In the genomic region with DNA sequence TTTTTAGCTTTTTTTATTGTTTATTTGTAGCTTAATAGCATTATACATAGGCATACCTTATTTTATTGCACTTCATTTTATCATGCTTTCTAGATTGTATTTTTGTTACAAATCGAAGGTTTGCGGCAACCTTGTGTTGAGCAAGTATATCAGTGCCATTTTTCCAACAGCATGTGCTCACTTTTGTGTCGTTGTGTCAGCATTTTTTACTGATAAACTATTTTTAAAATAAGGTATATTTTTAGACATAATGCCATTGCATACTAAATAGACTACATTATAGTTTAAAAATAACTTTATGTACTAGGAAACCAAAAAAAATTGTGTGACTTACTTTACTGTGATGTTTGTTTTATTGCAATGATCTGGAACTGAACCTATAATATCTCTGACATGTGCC, we compare ENCODE assay signal across 23 cellular contexts. TPM values are rescaled to one million over a fixed set of nuclear protein-coding genes. Genes with fewer than 3 reads are reported as not detected.
DNase-seq lines count a peak whose midpoint lies in the region; ATAC-seq, FAIRE-seq and TF ChIP-seq lines count a peak whose summit lies in the region.
"Had no signal": no experiment of that assay in that cellular context is flagged by ENCODE, and none has a peak within 500 bp of the region (broad histone marks: within the 10 kb centered on the region; RNA-seq: fewer than 3 reads in every experiment).

No MANE protein-coding gene starts in this region.

- no peak overlapping the region for H4K5ac ChIP-seq in IMR-90 (ENCODE audit: low read depth, low read length)

- no peak overlapping the region for H4K8ac ChIP-seq in IMR-90 (ENCODE audit: low read depth in 2 of 2, low read length in 2 of 2)

- H3K79me1 ChIP-seq in IMR-90 (ENCODE audit: low read depth in 1 of 2, low read length in 2 of 2) = no peaks in the 10 kb centered on the region

- H4K91ac ChIP-seq in IMR-90 (ENCODE audit: insufficient read depth, low read depth, low read length) = no peak overlapping the region

- no peaks in the 10 kb centered on the region; the same call in 2 of the 3 replicates for H3K4me1 ChIP-seq in A549
- H3K4me1 ChIP-seq in IMR-90 (ENCODE audit: control insufficient read depth, insufficient read depth, low read length) = no peaks in the 10 kb centered on the region
- peaks cover under 1 to 4% of the 10 kb centered on the region in 2 experiments; a peak in 2 of 5 replicates for H3K4me1 ChIP-seq in K562 (replicated peaks in 1 of 2; ENCODE audit: control insufficient read depth in 2 of 2, insufficient read depth in 2 of 2, low read length in 2 of 2)
- H3K4me1 ChIP-seq: BE2C had no signal

- TF ChIP-seq CTCF in A549 (IDR thresholded peaks at IDR 0.05) (no peak), IMR-90 (conservative IDR thresholded peaks at IDR 0.05; ENCODE audit: low read depth, low read length) (no peak), K562 (IDR thresholded peaks at IDR 0.05 in 2 of 3, conservative IDR thresholded peaks at IDR 0.05 in 1 of 3; ENCODE audit: insufficient read depth in 2 of 3, low read depth in 1 of 3, low read length in 3 of 3) (no peak), GM13977 (IDR thresholded peaks at IDR 0.05; ENCODE audit: extremely low read depth, insufficient read depth, missing control alignments) (no peak)

- no peak for ATAC-seq in A549
- no peak for ATAC-seq in IMR-90 (ENCODE audit: low read depth)
- no peak for ATAC-seq in K562

- FAIRE-seq in A549 (lab: Jason Lieb, UNC) (no peak), K562 (lab: Jason Lieb, UNC) (no peak)
- FAIRE-seq: G401.6, GM12891, GM18507 had no signal

- H3K18ac ChIP-seq in IMR-90 (ENCODE audit: low read depth, low read length) = no peak overlapping the region

- no peak overlapping the region for H2AK9ac ChIP-seq in IMR-90 (replicated peaks; ENCODE audit: low read depth, low read length, poor library complexity)

- H3K4me2 ChIP-seq in A549 (no peak overlapping the region), IMR-90 (ENCODE audit: low read depth, low read length) (no peak overlapping the region), K562 (ENCODE audit: insufficient read depth, low read length) (no peak overlapping the region)
- H3K4me2 ChIP-seq: BLaER1 had no signal

- no peak overlapping the region for H3K23ac ChIP-seq in IMR-90 (ENCODE audit: low read depth, low read length)

- H3K56ac ChIP-seq in IMR-90 (ENCODE audit: extremely low read depth, insufficient read depth, low read length) = no peak overlapping the region

- H2BK5ac ChIP-seq in IMR-90 (ENCODE audit: low read depth, low read length, poor library complexity, severe bottlenecking) = no peak overlapping the region

- no peaks in the 10 kb centered on the region for H4K20me1 ChIP-seq in IMR-90 (ENCODE audit: insufficient read depth, low read length)
- no peaks in the 10 kb centered on the region for H4K20me1 ChIP-seq in K562 (replicated peaks; ENCODE audit: control insufficient read depth, insufficient read depth, low read length)
- H4K20me1 ChIP-seq: BLaER1 had no signal

- CTCF ChIA-PET in A549 (lab: Yijun Ruan, JAX) = interaction anchor here (0.6 kb wide), 1 partner anchor 53 kb away, joined by 3 read pairs; no protein-coding TSS in a partner anchor
- CTCF ChIA-PET in IMR-90 (lab: Yijun Ruan, JAX) = no interaction called here
- CTCF ChIA-PET in K562 (lab: Yijun Ruan, JAX; ENCODE audit: low intra/inter-chr PET ratio) = no interaction called here

- dilution Hi-C loops in IMR-90 (cut with HindIII; ENCODE audit: low sequenced_read_pairs, unreplicated experiment) = no loop called here

- H3K79me2 ChIP-seq in K562 (ENCODE audit: control insufficient read depth, insufficient read depth, low read length) = no peaks in the 10 kb centered on the region

- H3K4me3 ChIP-seq in A549 (no peak overlapping the region), IMR-90 (ENCODE audit: insufficient read depth, low read depth, low read length) (no peak overlapping the region), K562 (no peak overlapping the region)
- H3K4me3 ChIP-seq: BLaER1 had no signal

- TF ChIP-seq POLR2A in A549 (IDR thresholded peaks at IDR 0.05; ENCODE audit: low read length) (no peak), IMR-90 (IDR thresholded peaks at IDR 0.05; ENCODE audit: low read depth, low read length) (no peak), K562 (conservative IDR thresholded peaks at IDR 0.05) (no peak)

- H3K27ac ChIP-seq in A549 = no peak overlapping the region
- no peak overlapping the region for H3K27ac ChIP-seq in IMR-90 (ENCODE audit: insufficient read depth, low read length)
- no peak overlapping the region for H3K27ac ChIP-seq in K562 (ENCODE audit: extremely low read depth, low read depth, low read length)
- H3K27ac ChIP-seq: 22Rv1, BLaER1 had no signal

- H3K9ac ChIP-seq in IMR-90 (ENCODE audit: low read depth, low read length) = no peak overlapping the region
- no peak overlapping the region for H3K9ac ChIP-seq in K562 (ENCODE audit: insufficient read depth in 1 of 2, low read depth in 2 of 2, low read length in 2 of 2)
- H3K9ac ChIP-seq: BLaER1 had no signal

- no peak for TF ChIP-seq EP300 in A549 (IDR thresholded peaks at IDR 0.05)
- TF ChIP-seq EP300 in K562 (IDR thresholded peaks at IDR 0.05; ENCODE audit: low read length) = no peak

- H2BK20ac ChIP-seq in IMR-90 (ENCODE audit: low read depth, low read length) = no peak overlapping the region

- no peak overlapping the region for H3K14ac ChIP-seq in IMR-90 (replicated peaks; ENCODE audit: low read depth, low read length)

- 65% methylated on average over 3 of the region's 3 CpGs for WGBS in A549 (ENCODE audit: missing lambda C conversion rate)
- WGBS in IMR-90 (ENCODE audit: extremely low coverage in 2 of 2, insufficient read length in 1 of 2), 2 experiments = no CpG with 5 or more reads among the region's 3 CpGs
- WGBS in K562 (ENCODE audit: insufficient coverage, low coverage, missing lambda C conversion rate) = 69% methylated on average over 3 of the region's 3 CpGs

- no peaks in the 10 kb centered on the region for H3K9me1 ChIP-seq in IMR-90 (ENCODE audit: insufficient read depth, low read length)
- no peaks in the 10 kb centered on the region for H3K9me1 ChIP-seq in K562 (ENCODE audit: control insufficient read depth, insufficient read depth, low read length)

- H3K36me3 ChIP-seq in IMR-90 (ENCODE audit: control insufficient read depth, insufficient read depth, low read length) (no peaks in the 10 kb centered on the region), K562 (ENCODE audit: control insufficient read depth, insufficient read depth, low read length) (no peaks in the 10 kb centered on the region)
- H3K36me3 ChIP-seq: BE2C had no signal

- no peak overlapping the region for H2BK15ac ChIP-seq in IMR-90 (ENCODE audit: low read depth, low read length)

- H2AFZ ChIP-seq in IMR-90 (replicated peaks; ENCODE audit: low read length, poor library complexity) (no peak overlapping the region), K562 (ENCODE audit: low read depth, low read length) (no peak overlapping the region)

- no peak for DNase-seq in A549 (ENCODE audit: low read depth in 1 of 2, low spot score in 1 of 2)
- no peak for DNase-seq in IMR-90
- no peak for DNase-seq in K562 (ENCODE audit: extremely low read depth in 1 of 4, low spot score in 3 of 4)
- DNase-seq in NK-92 (lab: John Stamatoyannopoulos, UW; ENCODE audit: unreplicated experiment) = no peak
- DNase-seq in GM13977 (ENCODE audit: low spot score) = no peak
- no peak for DNase-seq in DMS79 treated with DMSO at 0.1 percent for 48 hours (lab: John Stamatoyannopoulos, UW)
- DNase-seq: ACHN; BE2C; C1 segment of cervical spinal cord; CD4-positive, alpha-beta memory T cell; CD4-positive, CD25-positive, alpha-beta regulatory T cell; CD8-positive, alpha-beta memory T cell; COR-L47; DMS 273 treated with DMSO at 0.1 percent for 48 hours; DMS153; DMS53; DMS79; GF-D8 had no signal

- in situ Hi-C loops in IMR-90 (cut with MboI; ENCODE audit: low sequenced_read_pairs) = no loop called here
- in situ Hi-C loops in K562 (cut with MboI) = no loop called here
- in situ Hi-C loops in GM13977 (cut with MboI; ENCODE audit: low pct_unique_long_range_greater_than_20kb, low sequenced_read_pairs, unreplicated experiment) = no loop called here

- H3K9me3 ChIP-seq in A549 = peaks cover 28% of the 10 kb centered on the region
- peaks cover 7% of the 10 kb centered on the region for H3K9me3 ChIP-seq in IMR-90 (ENCODE audit: control insufficient read depth, insufficient read depth, low read length)
- peaks cover 12% of the 10 kb centered on the region for H3K9me3 ChIP-seq in K562 (replicated peaks; ENCODE audit: control insufficient read depth, insufficient read depth, low read depth, low read length)
- H3K9me3 ChIP-seq: BE2C had no signal

- no peak overlapping the region for H2AK5ac ChIP-seq in IMR-90 (ENCODE audit: low read depth, low read length)

- BruUV-seq in IMR-90 (replicated peaks; lab: Mats Ljungman, UMichigan) (no TSS peak), K562 (replicated peaks; lab: Mats Ljungman, UMichigan) (no TSS peak)

- intact Hi-C loops in IMR-90 (cut with micrococcal nuclease) (no loop called here), K562 (cut with micrococcal nuclease) (no loop called here)

- POLR2A ChIA-PET in A549 (lab: Yijun Ruan, JAX) = no interaction called here
- POLR2A ChIA-PET in IMR-90 (lab: Charles Lee; ENCODE audit: unreplicated experiment) = no interaction called here
- POLR2A ChIA-PET in K562 (lab: Yijun Ruan, JAX) = interaction anchor here (0.6 kb wide), 1 partner anchor 48 kb away, joined by 3 read pairs; no protein-coding TSS in a partner anchor

- H3K27me3 ChIP-seq in IMR-90 (ENCODE audit: control insufficient read depth, insufficient read depth, low read length) (no peaks in the 10 kb centered on the region), K562 (ENCODE audit: control insufficient read depth in 2 of 2, insufficient read depth in 2 of 2, low read length in 2 of 2) (no peaks in the 10 kb centered on the region)
- H3K27me3 ChIP-seq: BE2C, BLaER1 had no signal

- no peak overlapping the region for H2BK120ac ChIP-seq in IMR-90 (ENCODE audit: low read depth, low read length)

- no peak overlapping the region for H3K4ac ChIP-seq in IMR-90 (ENCODE audit: low read depth, low read length)

- TF ChIP-seq RAD21 in A549 (conservative IDR thresholded peaks at IDR 0.05 in 1 of 2, IDR thresholded peaks at IDR 0.05 in 1 of 2) (no peak), IMR-90 (IDR thresholded peaks at IDR 0.05; ENCODE audit: low read length) (no peak), K562 (CRISPR knock-in tag; conservative IDR thresholded peaks at IDR 0.05 in 1 of 2, IDR thresholded peaks at IDR 0.05 in 1 of 2) (no peak)

RNA-seq across cellular contexts. Expression of a gene that starts 56.2 kb away (rescaled TPM):
- polyA plus RNA-seq in A549 (2011; rRNA removed) (40.6 and 45.4 TPM in 2 replicates), A549 (2017; fragmentation: RNase III; extraction: RNeasy Plus Mini Kit Qiagen cat#74134 plus additional on column Dnase treatment) (14.9 to 17.5 TPM (median 16.4 TPM) in 3 replicates), IMR-90 (2012; rRNA removed) (4.7 and 5.0 TPM in 2 replicates), K562 (2011; rRNA removed) (51.7 and 53.6 TPM in 2 replicates), K562 (2014; fragmentation: Illumina TruSeq; extraction: Trizol) (52.6 and 70.6 TPM in 2 replicates), K562 (2014; fragmentation: Nextera tagmentation; extraction: Ambion mirVana) (10 to 100 TPM; 21.5 to 30.1 TPM), K562 (2014; rRNA removed) (50.3 and 62.0 TPM in 2 replicates)
- polyA plus RNA-seq in A549 (2012; cell fraction: cytosol; rRNA removed) = 6.4 and 7.8 TPM in 2 replicates
- 4.2 and 8.2 TPM in 2 replicates for polyA plus RNA-seq in A549 (2012; cell fraction: nucleus; rRNA removed)
- polyA minus RNA-seq in A549 (2011; rRNA and poly(A)+ RNA removed) = 20.2 and 25.3 TPM in 2 replicates
- total RNA-seq in IMR-90 (2012; rRNA removed) (7.3 and 10.3 TPM in 2 replicates), K562 (2014; rRNA removed) (26.4 and 29.9 TPM in 2 replicates), K562 (2014; rRNA removed; fragmentation: Illumina TruSeq; extraction: Trizol) (72.9 and 91.0 TPM in 2 replicates), K562 (2015; rRNA removed; fragmentation: Illumina TruSeq; extraction: Trizol) (110 and 121 TPM in 2 replicates), K562 (2021) (51.2 and 52.4 TPM in 2 replicates)
- polyA plus RNA-seq in IMR-90 (2012; cell fraction: cytosol; rRNA removed) = 1.1 and 1.8 TPM in 2 replicates
- polyA plus RNA-seq in IMR-90 (2012; cell fraction: nucleus; rRNA removed; ENCODE audit: low replicate concordance) = 1.0 and 5.9 TPM in 2 replicates
- 12.1 and 64.1 TPM in 2 replicates for total RNA-seq in K562 (2011; cell fraction: chromatin; rRNA removed; ENCODE audit: low replicate concordance)
- total RNA-seq in K562 (2011; cell fraction: nucleolus; rRNA removed) = 15.3 and 18.7 TPM in 2 replicates
- 24.8 and 26.9 TPM in 2 replicates for total RNA-seq in K562 (2011; cell fraction: nucleoplasm; rRNA removed)
- 14.6 and 36.7 TPM in 2 replicates for polyA plus RNA-seq in K562 (2011; cell fraction: cytosol; rRNA removed)
- polyA plus RNA-seq in K562 (2011; cell fraction: nucleus; rRNA removed) = 32.3 and 54.2 TPM in 2 replicates
- 52.5 and 58.2 TPM in 2 replicates for polyA plus RNA-seq in K562 (2012)
- polyA minus RNA-seq in K562 (2011; rRNA and poly(A)+ RNA removed) = 89.2 and 132 TPM in 2 replicates
- 30.2 and 45.1 TPM in 2 replicates for polyA minus RNA-seq in K562 (2011; cell fraction: cytosol; rRNA and poly(A)+ RNA removed)
- polyA minus RNA-seq in K562 (2011; cell fraction: nucleus; rRNA and poly(A)+ RNA removed) = 33.1 and 72.0 TPM in 2 replicates
